1 cellular context compared by ENCODE assay signal in genomic region chr2:74817333-74817732, GRCh38.
TF ChIP-seq lines count a peak whose summit lies in the region.

No MANE protein-coding gene starts in this region.

TF ChIP-seq in HepG2, 621 proteins besides CTCF, POLR2A, EP300 and RAD21 (continues in another document):
- TF ChIP-seq GMEB1 (CRISPR knock-in tag; IDR thresholded peaks at IDR 0.05; ENCODE audit: borderline replicate concordance), result no peak
- no peak for TF ChIP-seq ZNF563 (CRISPR knock-in tag; IDR thresholded peaks at IDR 0.05)
- TF ChIP-seq CCAR2 (optimal IDR thresholded peaks at IDR 0.05; ENCODE audit: low read depth, low read length), result no peak
- TF ChIP-seq ZNF883 (CRISPR knock-in tag; IDR thresholded peaks at IDR 0.05; ENCODE audit: not compliant biosample characterization), result no peak
- TF ChIP-seq ZNF451 (CRISPR knock-in tag; IDR thresholded peaks at IDR 0.05), result no peak
- no peak for TF ChIP-seq CERS6 (CRISPR knock-in tag; IDR thresholded peaks at IDR 0.05)
- TF ChIP-seq MATR3 (CRISPR knock-in tag; IDR thresholded peaks at IDR 0.05), result no peak
- no peak for TF ChIP-seq TEF (CRISPR knock-in tag; IDR thresholded peaks at IDR 0.05)
- no peak for TF ChIP-seq FOXP1 (IDR thresholded peaks at IDR 0.05)
- no peak for TF ChIP-seq FOXP1 (CRISPR knock-in tag; IDR thresholded peaks at IDR 0.05)
- TF ChIP-seq FLYWCH1 (CRISPR knock-in tag; IDR thresholded peaks at IDR 0.05), result no peak
- TF ChIP-seq SNAPC5 (CRISPR knock-in tag; IDR thresholded peaks at IDR 0.05; ENCODE audit: borderline replicate concordance), result no peak
- TF ChIP-seq ZNF333 (CRISPR knock-in tag; IDR thresholded peaks at IDR 0.05; ENCODE audit: borderline replicate concordance), result no peak
- TF ChIP-seq ZNF619 (CRISPR knock-in tag; IDR thresholded peaks at IDR 0.05), result no peak
- no peak for TF ChIP-seq MED13 (CRISPR knock-in tag; IDR thresholded peaks at IDR 0.05)
- TF ChIP-seq ZNF609 (CRISPR knock-in tag; IDR thresholded peaks at IDR 0.05; ENCODE audit: borderline replicate concordance), result no peak
- TF ChIP-seq CC2D1A (CRISPR knock-in tag; IDR thresholded peaks at IDR 0.05), result no peak
- TF ChIP-seq ZNF749 (CRISPR knock-in tag; IDR thresholded peaks at IDR 0.05; ENCODE audit: borderline replicate concordance), result no peak
- no peak for TF ChIP-seq ZNF678 (CRISPR knock-in tag; IDR thresholded peaks at IDR 0.05)
- 0 out of 2 replicates have a peak, but pooled peaks have one; percentile 4 for TF ChIP-seq ZNF230 (CRISPR knock-in tag; IDR thresholded peaks at IDR 0.05)
- no peak for TF ChIP-seq DDIT3 (CRISPR knock-in tag; IDR thresholded peaks at IDR 0.05)
- TF ChIP-seq POGK (CRISPR knock-in tag; conservative IDR thresholded peaks at IDR 0.05), result no peak
- 0 out of 2 replicates have a peak, but pooled peaks have one; percentile 41 for TF ChIP-seq ZSCAN29 (CRISPR knock-in tag; conservative IDR thresholded peaks at IDR 0.05)
- no peak for TF ChIP-seq ZNF407 (CRISPR knock-in tag; IDR thresholded peaks at IDR 0.05; ENCODE audit: not compliant biosample characterization)
- no peak for TF ChIP-seq RXRB (CRISPR knock-in tag; IDR thresholded peaks at IDR 0.05; ENCODE audit: borderline replicate concordance)
- no peak for TF ChIP-seq SATB2 (CRISPR knock-in tag; IDR thresholded peaks at IDR 0.05)
- TF ChIP-seq RCOR2 (CRISPR knock-in tag; IDR thresholded peaks at IDR 0.05), result no peak
- TF ChIP-seq SAP130 (CRISPR knock-in tag; IDR thresholded peaks at IDR 0.05; ENCODE audit: low read depth), result no peak
- TF ChIP-seq SIX1 (CRISPR knock-in tag; IDR thresholded peaks at IDR 0.05; ENCODE audit: borderline replicate concordance), result no peak
- no peak for TF ChIP-seq THRA (CRISPR knock-in tag; IDR thresholded peaks at IDR 0.05; ENCODE audit: borderline replicate concordance)
- TF ChIP-seq PATZ1 (CRISPR knock-in tag; IDR thresholded peaks at IDR 0.05), result no peak
